In the genomic region with DNA sequence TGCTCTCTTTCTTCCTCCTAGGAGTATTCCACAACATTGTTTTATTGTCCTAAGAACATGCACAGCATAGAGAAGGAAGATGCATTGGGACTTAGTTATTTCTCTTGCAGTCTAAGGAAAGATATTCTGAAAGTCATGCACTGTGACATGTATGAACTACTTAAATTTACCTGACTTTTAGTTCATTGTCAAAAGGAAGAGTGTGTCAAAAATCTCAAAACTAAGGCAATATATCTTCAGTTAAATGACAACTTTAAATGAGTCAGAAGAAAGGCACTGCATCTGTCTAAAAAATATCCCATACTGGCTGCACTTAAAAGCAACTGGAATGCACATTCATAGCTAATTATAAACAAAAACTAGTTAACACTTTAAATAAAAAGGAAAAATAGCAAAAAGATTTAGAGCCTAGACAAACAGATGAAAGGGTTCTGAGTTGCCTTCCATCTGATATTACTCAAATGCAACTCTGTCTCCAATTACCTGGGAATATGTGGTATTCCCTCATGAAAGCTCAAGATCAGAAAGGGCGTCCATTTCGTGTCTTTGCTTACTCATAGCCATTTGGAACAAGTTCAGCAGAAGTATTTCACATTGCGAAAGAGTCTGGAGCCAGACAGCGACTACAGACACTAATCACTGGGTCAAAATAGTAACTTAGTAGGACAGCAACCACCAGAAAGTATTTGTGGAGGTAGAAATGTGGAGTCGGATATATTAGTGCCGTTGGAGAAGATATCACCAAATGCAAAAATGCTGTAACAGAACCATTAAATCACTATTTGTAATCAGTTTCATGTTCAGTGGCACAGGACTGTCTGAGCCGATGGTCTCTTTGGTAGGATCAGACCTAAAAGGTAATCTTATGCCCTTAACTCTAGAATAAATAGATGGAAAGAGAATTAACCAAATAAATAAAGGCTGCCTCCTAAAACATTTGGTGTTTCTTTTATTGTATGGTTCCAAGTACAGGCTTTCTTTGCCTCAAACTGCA, we compare ENCODE assay signal across 14 cellular contexts.
DNase-seq lines count a peak whose midpoint lies in the region; ATAC-seq and TF ChIP-seq lines count a peak whose summit lies in the region.
"Had no signal": no experiment of that assay in that cellular context is flagged by ENCODE, and none has a peak within 500 bp of the region (broad histone marks: within the 10 kb centered on the region; RNA-seq: fewer than 3 reads in every experiment).

No MANE protein-coding gene starts in this region.

- H3K4me3 Mint-ChIP-seq in chondrocyte (ENCODE audit: unreplicated experiment), result no peak overlapping the region
- H3K4me3 Mint-ChIP-seq: CD4-positive, alpha-beta memory T cell had no signal

- no peaks in the 10 kb centered on the region for H3K27me3 Mint-ChIP-seq in chondrocyte (ENCODE audit: low read depth)

- DNase-seq in AG09319 (ENCODE audit: extremely low read depth, low read depth) (peak; percentile 83), LHCN-M2 (ENCODE audit: low read depth) (peak; percentile 94), chondrocyte (ENCODE audit: low spot score) (no peak), omental fat pad (ENCODE audit: low spot score) (no peak), GOT3 (lab: John Stamatoyannopoulos, UW) (no peak), DMS 273 (lab: John Stamatoyannopoulos, UW; ENCODE audit: unreplicated experiment) (no peak)
- DNase-seq in stimulated activated CD8-positive, alpha-beta memory T cell treated with anti-CD3 and anti-CD28 coated beads, Interleukin-4, amount 100 ng/mL, for 48 hours, result no peak
- DNase-seq: activated CD4-positive, CD25-positive, alpha-beta regulatory T cell treated with anti-CD3 and anti-CD28 coated beads, Interleukin-2, amount 50 U/mL, for 72 hours; CD4-positive, alpha-beta memory T cell; lower lobe of right lung; NCI-H524 treated with DMSO at 0.1 percent for 48 hours; pancreas; SIG-M5 had no signal

- peak; percentile 93 for ATAC-seq in omental fat pad (ENCODE audit: low FRiP score)
- no peak for ATAC-seq in GM21526 (IDR thresholded peaks at IDR 0.05; ENCODE audit: low FRiP score, unreplicated experiment)
- ATAC-seq: pancreas had no signal

- peaks cover 36% of the 10 kb centered on the region for H3K4me1 Mint-ChIP-seq in chondrocyte (ENCODE audit: low read depth)
- H3K4me1 Mint-ChIP-seq: CD4-positive, alpha-beta memory T cell had no signal

- peaks cover 11% of the 10 kb centered on the region for H3K9me3 Mint-ChIP-seq in chondrocyte (ENCODE audit: low read depth)

- H3K36me3 Mint-ChIP-seq in chondrocyte (ENCODE audit: low read depth), result peaks cover 6% of the 10 kb centered on the region
- H3K36me3 Mint-ChIP-seq: CD4-positive, alpha-beta memory T cell had no signal

- peak overlapping the region; percentile 67 for H3K27ac Mint-ChIP-seq in chondrocyte (ENCODE audit: unreplicated experiment)
- H3K27ac Mint-ChIP-seq: CD4-positive, alpha-beta memory T cell had no signal

- TF ChIP-seq CTCF in AG09319 (IDR thresholded peaks at IDR 0.05; ENCODE audit: low read depth, low read length), result no peak
- no peak for TF ChIP-seq CTCF in chondrocyte (IDR thresholded peaks at IDR 0.05)
- TF ChIP-seq CTCF in omental fat pad (IDR thresholded peaks at IDR 0.05), result no peak

Comparison
In these comparisons a context has a peak if more than half of its experiments do, and no peak if none do; other contexts are left out.
1. DNase-seq: peak in AG09319 (single experiment) and LHCN-M2 (single experiment); none in chondrocyte (single experiment), omental fat pad (single experiment), GOT3 (single experiment), stimulated activated CD8-positive, alpha-beta memory T cell treated with anti-CD3 and anti-CD28 coated beads, Interleukin-4, amount 100 ng/mL, for 48 hours (single experiment) and DMS 273 (single experiment).